In genomic region chr6:20366082-20366834, GRCh38 we compare ENCODE assay signal across 9 cellular contexts. TPM values are rescaled to one million over a fixed set of nuclear protein-coding genes. Genes with fewer than 3 reads are reported as not detected.
A peak's percentile ranks its signal among the peaks of the same experiment; 100 is the strongest.
DNase-seq lines count a peak whose midpoint lies in the region; ATAC-seq and TF ChIP-seq lines count a peak whose summit lies in the region.
"Had no signal": no experiment of that assay in that cellular context is flagged by ENCODE, and none has a peak within 500 bp of the region (broad histone marks: within the 10 kb centered on the region; RNA-seq: fewer than 3 reads in every experiment).

No MANE protein-coding gene starts in this region.

- H3K27me3 ChIP-seq in Loucy (ENCODE audit: insufficient read depth, low read length, poor library complexity, severe bottlenecking) (no peaks in the 10 kb centered on the region), tibial nerve (no peaks in the 10 kb centered on the region)

- peak overlapping the region; percentile 42 for H2AFZ ChIP-seq in Loucy (ENCODE audit: low read length)

- intact Hi-C loops in activated CD4-positive, alpha-beta T cell treated with anti-CD3 and anti-CD28 coated beads, Interleukin-2, amount 10 ng/mL, durations not matched to agents 24 days and 14 days (cut with micrococcal nuclease), result loop anchor here (1.0 to 5.0 kb wide), 3 partner anchors 31 to 49 kb away; partner anchors contain the start of gene E2F3
- intact Hi-C loops in MCF 10A (cut with micrococcal nuclease), result no loop called here

- no TSS peak for BruUV-seq in MCF 10A (replicated peaks; lab: Mats Ljungman, UMichigan)

- H3K36me3 ChIP-seq in Loucy (ENCODE audit: insufficient read depth, low read length) (no peaks in the 10 kb centered on the region), tibial nerve (no peaks in the 10 kb centered on the region)

- peak overlapping the region; percentile 70 for H3K4me2 ChIP-seq in Loucy (ENCODE audit: low read depth, low read length, poor library complexity, severe bottlenecking)

- WGBS in tibial nerve, 2 donors, result 39 to 53% methylated on average over 7 of the region's 7 CpGs

- CTCF ChIA-PET in MCF 10A (lab: Yijun Ruan, JAX), result interaction anchor here (0.6 to 1.1 kb wide), 3 partner anchors 18 to 134 kb away, joined by 3 to 5 read pairs (median 4); no protein-coding TSS in a partner anchor

- ATAC-seq in GM18907 (IDR thresholded peaks at IDR 0.05; ENCODE audit: unreplicated experiment), result no peak
- ATAC-seq: body of pancreas had no signal

- H3K4me3 ChIP-seq in Loucy (ENCODE audit: low read length, poor library complexity, severe bottlenecking) (peak overlapping the region; percentile 58), tibial nerve (no peak overlapping the region)
- H3K4me3 ChIP-seq: body of pancreas had no signal

- POLR2A ChIA-PET in MCF 10A (lab: Yijun Ruan, JAX), result no interaction called here

- H3K4me1 Mint-ChIP-seq in activated CD4-positive, alpha-beta T cell treated with anti-CD3 and anti-CD28 coated beads, Interleukin-2, amount 10 ng/mL, durations not matched to agents 24 days and 14 days, result peaks cover 55% of the 10 kb centered on the region
- H3K4me1 Mint-ChIP-seq in MCF 10A (ENCODE audit: insufficient read depth, unreplicated experiment), result no peaks in the 10 kb centered on the region

- H3K27ac ChIP-seq in tibial nerve, result no peak overlapping the region
- H3K27ac ChIP-seq: body of pancreas had no signal

- H4K20me1 ChIP-seq in Loucy (ENCODE audit: insufficient read depth, low read length, poor library complexity, severe bottlenecking), result no peaks in the 10 kb centered on the region

- peaks cover 32% of the 10 kb centered on the region for H3K9me3 Mint-ChIP-seq in activated CD4-positive, alpha-beta T cell treated with anti-CD3 and anti-CD28 coated beads, Interleukin-2, amount 10 ng/mL, durations not matched to agents 24 days and 14 days
- H3K9me3 Mint-ChIP-seq in MCF 10A (ENCODE audit: unreplicated experiment), result no peaks in the 10 kb centered on the region

- peak overlapping the region; percentile 73 for H3K4me3 Mint-ChIP-seq in activated CD4-positive, alpha-beta T cell treated with anti-CD3 and anti-CD28 coated beads, Interleukin-2, amount 10 ng/mL, durations not matched to agents 24 days and 14 days
- no peak overlapping the region for H3K4me3 Mint-ChIP-seq in MCF 10A (ENCODE audit: unreplicated experiment)

- H3K79me2 ChIP-seq in Loucy (ENCODE audit: insufficient read depth, low read length), result no peaks in the 10 kb centered on the region

- H3K27me3 Mint-ChIP-seq in activated CD4-positive, alpha-beta T cell treated with anti-CD3 and anti-CD28 coated beads, Interleukin-2, amount 10 ng/mL, durations not matched to agents 24 days and 14 days, result no peaks in the 10 kb centered on the region
- no peaks in the 10 kb centered on the region for H3K27me3 Mint-ChIP-seq in MCF 10A (ENCODE audit: insufficient read depth, unreplicated experiment)

- no peaks in the 10 kb centered on the region for H3K9me2 ChIP-seq in Loucy (replicated peaks; ENCODE audit: low read depth, low read length)

- H3K4me1 ChIP-seq in Loucy (ENCODE audit: insufficient read depth, low read length, poor library complexity, severe bottlenecking) (peaks cover 34% of the 10 kb centered on the region), tibial nerve (no peaks in the 10 kb centered on the region)
- H3K4me1 ChIP-seq: body of pancreas had no signal

- TF ChIP-seq POLR2A in tibial nerve (IDR thresholded peaks at IDR 0.05), result no peak

- TF ChIP-seq EP300 in tibial nerve (IDR thresholded peaks at IDR 0.05), result no peak

- H3K9me3 ChIP-seq in Loucy (ENCODE audit: insufficient read depth, low read depth, low read length) (no peaks in the 10 kb centered on the region), tibial nerve (no peaks in the 10 kb centered on the region)
- H3K9me3 ChIP-seq: body of pancreas had no signal

- H3K27ac Mint-ChIP-seq in activated CD4-positive, alpha-beta T cell treated with anti-CD3 and anti-CD28 coated beads, Interleukin-2, amount 10 ng/mL, durations not matched to agents 24 days and 14 days, result peak overlapping the region; percentile 96
- no peak overlapping the region for H3K27ac Mint-ChIP-seq in MCF 10A (ENCODE audit: low read depth, unreplicated experiment)

- DNase-seq in activated CD4-positive, alpha-beta T cell treated with anti-CD3 and anti-CD28 coated beads, Interleukin-2, amount 10 ng/mL, durations not matched to agents 24 days and 14 days, result peak; percentile 83
- DNase-seq in MCF 10A (ENCODE audit: unreplicated experiment), result peak; percentile 15
- peak; percentile 29 for DNase-seq in stimulated activated CD8-positive, alpha-beta memory T cell treated with anti-CD3 and anti-CD28 coated beads, Interleukin-12 subunit alpha, Interleukin-12 subunit beta, amount 100 ng/mL, for 4 hours (ENCODE audit: low read depth)
- DNase-seq in tibial nerve (ENCODE audit: low spot score in 2 of 2), result no peak
- DNase-seq in GM03348 (ENCODE audit: low spot score), result no peak
- no peak for DNase-seq in HuH-7.5 (ENCODE audit: low spot score)
- DNase-seq: body of pancreas had no signal

- TF ChIP-seq CTCF in Loucy (conservative IDR thresholded peaks at IDR 0.05; ENCODE audit: low read length) (no peak), MCF 10A (IDR thresholded peaks at IDR 0.05; ENCODE audit: unreplicated experiment) (no peak), tibial nerve (IDR thresholded peaks at IDR 0.05) (no peak)

- H3K36me3 Mint-ChIP-seq in activated CD4-positive, alpha-beta T cell treated with anti-CD3 and anti-CD28 coated beads, Interleukin-2, amount 10 ng/mL, durations not matched to agents 24 days and 14 days (ENCODE audit: low read depth), result peaks cover 8% of the 10 kb centered on the region
- H3K36me3 Mint-ChIP-seq in MCF 10A (ENCODE audit: insufficient read depth, unreplicated experiment), result no peaks in the 10 kb centered on the region

- peak overlapping the region; percentile 61 for H3K9ac ChIP-seq in Loucy (ENCODE audit: low read depth, low read length, poor library complexity, severe bottlenecking)

- no peaks in the 10 kb centered on the region for H3F3A ChIP-seq in Loucy (ENCODE audit: low read depth)

RNA-seq across cellular contexts. Expression of gene E2F3, which starts 35.4 kb away (rescaled TPM):
- 27.1 and 28.0 TPM in 2 replicates for total RNA-seq in activated CD4-positive, alpha-beta T cell treated with anti-CD3 and anti-CD28 coated beads, Interleukin-2, amount 10 ng/mL, durations not matched to agents 24 days and 14 days
- total RNA-seq in MCF 10A (2022), result 18.5 and 18.7 TPM in 2 replicates
- 1 to 10 TPM; 3.5 to 5.1 (median 4.0) TPM for total RNA-seq in tibial nerve

Comparison
In these comparisons a context has a peak if more than half of its experiments do, and no peak if none do; other contexts are left out.
1. DNase-seq: peak in activated CD4-positive, alpha-beta T cell treated with anti-CD3 and anti-CD28 coated beads, Interleukin-2, amount 10 ng/mL, durations not matched to agents 24 days and 14 days (single experiment), MCF 10A (single experiment) and stimulated activated CD8-positive, alpha-beta memory T cell treated with anti-CD3 and anti-CD28 coated beads, Interleukin-12 subunit alpha, Interleukin-12 subunit beta, amount 100 ng/mL, for 4 hours (single experiment); none in tibial nerve (0 of 2), GM03348 (single experiment) and HuH-7.5 (single experiment).